Comparison of ENCODE assay signal across 23 cellular contexts in the genomic region with DNA sequence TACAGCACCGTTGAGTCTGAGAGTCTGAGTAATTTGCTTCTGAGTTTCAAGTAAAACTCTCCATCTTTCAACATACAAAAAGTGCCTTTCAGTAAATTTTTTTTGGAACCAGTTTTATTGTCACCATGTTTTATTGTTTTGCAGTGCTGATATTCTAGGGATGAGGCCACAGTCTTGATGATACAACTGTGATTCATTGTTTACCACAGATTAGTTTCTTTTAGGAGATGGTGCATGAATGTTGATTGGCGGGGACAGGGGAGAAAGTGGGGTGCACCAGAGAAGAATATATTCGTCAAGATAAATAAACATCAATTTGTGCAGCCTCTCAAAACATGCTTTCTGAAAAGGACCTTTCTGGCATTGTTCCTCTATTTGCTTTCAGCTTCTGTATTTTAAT.
"Had no signal": no experiment of that assay in that cellular context is flagged by ENCODE, and none has a peak within 500 bp of the region (broad histone marks: within the 10 kb centered on the region; RNA-seq: fewer than 3 reads in every experiment).

No MANE protein-coding gene starts in this region.

- H3K9me3 Mint-ChIP-seq: activated CD4-positive, alpha-beta memory T cell treated with anti-CD3 and anti-CD28 coated beads, Interleukin-2, amount 10 ng/mL, durations not matched to agents 7 days and 5 days; activated naive CD8-positive, alpha-beta T cell treated with anti-CD3 and anti-CD28 coated beads, Interleukin-2, amount 10 ng/mL, durations not matched to agents 7 days and 5 days; activated T-helper 2 cell treated with anti-CD3 and anti-CD28 coated beads, Interferon-gamma antibody, Interleukin-2, Interleukin-4, amounts not matched to agents 10 μg/mL and 5 μg/mL and 100 μg/mL, durations not matched to agents 14 hours and 24 hours and 36 hours; mesothelial cell of epicardium had no signal

- H3K27me3 Mint-ChIP-seq: activated naive CD8-positive, alpha-beta T cell treated with anti-CD3 and anti-CD28 coated beads, Interleukin-2, amount 10 ng/mL, durations not matched to agents 7 days and 5 days; progenitor cell of endocrine pancreas had no signal

- H3K36me3 Mint-ChIP-seq: activated CD8-positive, alpha-beta memory T cell treated with anti-CD3 and anti-CD28 coated beads, Interleukin-2, amount 10 ng/mL, durations not matched to agents 7 days and 5 days; activated naive CD8-positive, alpha-beta T cell treated with anti-CD3 and anti-CD28 coated beads, Interleukin-2, amount 10 ng/mL, durations not matched to agents 7 days and 5 days; mesothelial cell of epicardium had no signal

- H3K4me3 Mint-ChIP-seq: activated CD4-positive, alpha-beta memory T cell treated with anti-CD3 and anti-CD28 coated beads, Interleukin-2, amount 10 ng/mL, durations not matched to agents 7 days and 5 days; activated CD8-positive, alpha-beta memory T cell treated with anti-CD3 and anti-CD28 coated beads, Interleukin-2, amount 10 ng/mL, durations not matched to agents 7 days and 5 days; activated naive CD8-positive, alpha-beta T cell treated with anti-CD3 and anti-CD28 coated beads, Interleukin-2, amount 10 ng/mL, durations not matched to agents 7 days and 5 days; mesothelial cell of epicardium had no signal

- H3K4me1 Mint-ChIP-seq: activated CD4-positive, alpha-beta memory T cell treated with anti-CD3 and anti-CD28 coated beads, Interleukin-2, amount 10 ng/mL, durations not matched to agents 7 days and 5 days; activated CD8-positive, alpha-beta memory T cell treated with anti-CD3 and anti-CD28 coated beads, Interleukin-2, amount 10 ng/mL, durations not matched to agents 7 days and 5 days had no signal

- DNase-seq: activated CD4-positive, alpha-beta memory T cell treated with anti-CD3 and anti-CD28 coated beads, Interleukin-2, amount 10 ng/mL, durations not matched to agents 7 days and 5 days; activated CD4-positive, alpha-beta T cell treated with anti-CD3 and anti-CD28 coated beads for 48 hours; activated CD4-positive, CD25-positive, alpha-beta regulatory T cell; activated CD8-positive, alpha-beta memory T cell treated with anti-CD3 and anti-CD28 coated beads, Interleukin-2, amount 10 ng/mL, durations not matched to agents 7 days and 5 days; activated naive CD4-positive, alpha-beta T cell treated with Interleukin-2 at 50 U/mL for 16 hours; activated naive CD8-positive, alpha-beta T cell treated with anti-CD3 and anti-CD28 coated beads, Interleukin-2, amount 10 ng/mL, durations not matched to agents 7 days and 5 days; amygdala; dorsolateral prefrontal cortex; foreskin melanocyte; glutamatergic neuron; hypothalamus; islet precursor cell; left colon; lower lobe of right lung; occipital lobe; stimulated activated CD4-positive, alpha-beta T cell treated with anti-CD3 and anti-CD28 coated beads, Interleukin-12 subunit alpha, Interleukin-12 subunit beta, amount 100 ng/mL, for 4 hours; stimulated activated CD4-positive, alpha-beta T cell treated with anti-CD3 and anti-CD28 coated beads, Interleukin-1b, Interleukin-23, amount 100 ng/mL, for 48 hours; stimulated activated CD8-positive, alpha-beta memory T cell treated with anti-CD3 and anti-CD28 coated beads, Interleukin-4, amount 100 ng/mL, for 48 hours; stimulated activated naive CD4-positive, alpha-beta T cell; upper lobe of right lung had no signal

- ATAC-seq: activated CD8-positive, alpha-beta memory T cell treated with anti-CD3 and anti-CD28 coated beads, Interleukin-2, amount 10 ng/mL, durations not matched to agents 7 days and 5 days; left colon; lower lobe of right lung; upper lobe of right lung had no signal

- H3K27ac Mint-ChIP-seq: activated CD4-positive, alpha-beta memory T cell treated with anti-CD3 and anti-CD28 coated beads, Interleukin-2, amount 10 ng/mL, durations not matched to agents 7 days and 5 days; activated CD8-positive, alpha-beta memory T cell treated with anti-CD3 and anti-CD28 coated beads, Interleukin-2, amount 10 ng/mL, durations not matched to agents 7 days and 5 days; activated naive CD8-positive, alpha-beta T cell treated with anti-CD3 and anti-CD28 coated beads, Interleukin-2, amount 10 ng/mL, durations not matched to agents 7 days and 5 days; activated T-helper 2 cell treated with anti-CD3 and anti-CD28 coated beads, Interferon-gamma antibody, Interleukin-2, Interleukin-4, amounts not matched to agents 10 μg/mL and 5 μg/mL and 100 μg/mL, durations not matched to agents 14 hours and 24 hours and 36 hours; mesothelial cell of epicardium; progenitor cell of endocrine pancreas had no signal
